ENCODE assay signal across 13 cellular contexts in genomic region chr22:44648085-44648820, GRCh38. TPM values are rescaled to one million over a fixed set of nuclear protein-coding genes. Genes with fewer than 3 reads are reported as not detected.
DNase-seq lines count a peak whose midpoint lies in the region; ATAC-seq and TF ChIP-seq lines count a peak whose summit lies in the region.
"Had no signal": no experiment of that assay in that cellular context is flagged by ENCODE, and none has a peak within 500 bp of the region (broad histone marks: within the 10 kb centered on the region; RNA-seq: fewer than 3 reads in every experiment).

No MANE protein-coding gene starts in this region.

- 81% methylated on average over 6 of the region's 12 CpGs for WGBS in mammary epithelial cell (ENCODE audit: low coverage, missing lambda C conversion rate)
- 73% methylated on average over 12 of the region's 12 CpGs for whole genome bisulfite sequencing in hepatocyte (ENCODE audit: low lambda C conversion rate, missing lambda C conversion rate)

- H3K27ac ChIP-seq in mammary epithelial cell (ENCODE audit: insufficient read depth, low read depth, low read length) (no peak overlapping the region), hepatocyte (peak overlapping the region; percentile 95), rectal smooth muscle tissue (ENCODE audit: low read depth, low read length) (peak overlapping the region; percentile 15)

- H3K4me3 ChIP-seq in mammary epithelial cell (replicated peaks in 1 of 3; ENCODE audit: insufficient read depth in 1 of 3, low read depth in 2 of 3, low read length in 3 of 3) (no peak overlapping the region), hepatocyte (no peak overlapping the region), rectal smooth muscle tissue (ENCODE audit: low read length) (no peak overlapping the region)
- H3K4me3 ChIP-seq: HAP-1 had no signal

- H3K4me1 ChIP-seq in mammary epithelial cell (ENCODE audit: insufficient read depth, low read length) (no peaks in the 10 kb centered on the region), hepatocyte (ENCODE audit: insufficient read depth) (peaks cover 11% of the 10 kb centered on the region), rectal smooth muscle tissue (ENCODE audit: control insufficient read depth, insufficient read depth, low read length) (no peaks in the 10 kb centered on the region)
- H3K4me1 ChIP-seq: HAP-1 had no signal

- DNase-seq in EH (ENCODE audit: low read depth), result peak; percentile 74
- no peak for DNase-seq in mammary epithelial cell
- peak; percentile 57 for DNase-seq in hepatocyte (ENCODE audit: low spot score)
- no peak for DNase-seq in hippocampal formation (lab: John Stamatoyannopoulos, UW)
- DNase-seq in pons (ENCODE audit: low spot score), result no peak
- DNase-seq: activated CD4-positive, CD25-positive, alpha-beta regulatory T cell; activated gamma-delta T cell treated with Interleukin-2 at 50 U/mL for 16 hours; CD4-positive, CD25-positive, alpha-beta regulatory T cell; stimulated activated naive CD4-positive, alpha-beta T cell had no signal

- in situ Hi-C loops in mammary epithelial cell (cut with MboI; ENCODE audit: low sequenced_read_pairs in 2 of 2), result no loop called here

- intact Hi-C loops in mammary epithelial cell (cut with micrococcal nuclease), result no loop called here

- H2AFZ ChIP-seq in mammary epithelial cell (ENCODE audit: low read depth, low read length) (peak overlapping the region; percentile 34), hepatocyte (no peak overlapping the region)

- H3K9me2 ChIP-seq in hepatocyte (replicated peaks; ENCODE audit: insufficient read depth), result no peaks in the 10 kb centered on the region

- H4K20me1 ChIP-seq in mammary epithelial cell (ENCODE audit: insufficient read depth, low read length) (no peaks in the 10 kb centered on the region), hepatocyte (ENCODE audit: insufficient read depth, poor library complexity, severe bottlenecking) (no peaks in the 10 kb centered on the region)

- dilution Hi-C loops in mammary epithelial cell (cut with HindIII; ENCODE audit: low sequenced_read_pairs), result no loop called here

- H3K4me2 ChIP-seq in mammary epithelial cell (ENCODE audit: insufficient read depth, low read depth, low read length) (no peak overlapping the region), hepatocyte (peak overlapping the region; percentile 39)

- no peak for ATAC-seq in GM21825 (IDR thresholded peaks at IDR 0.05; ENCODE audit: unreplicated experiment)
- ATAC-seq in GM18505 (IDR thresholded peaks at IDR 0.05; ENCODE audit: unreplicated experiment), result no peak

- no peak for TF ChIP-seq POLR2A in GM18505 (IDR thresholded peaks at IDR 0.05; ENCODE audit: borderline replicate concordance, extremely low read depth, insufficient read depth, insufficient read length)

- TF ChIP-seq CTCF in mammary epithelial cell (conservative IDR thresholded peaks at IDR 0.05 in 1 of 2, IDR thresholded peaks at IDR 0.05 in 1 of 2; ENCODE audit: extremely low read depth in 1 of 2, insufficient read depth in 1 of 2, low read depth in 1 of 2, low read length in 2 of 2), result no peak
- TF ChIP-seq CTCF in hepatocyte (IDR thresholded peaks at IDR 0.05; ENCODE audit: poor library complexity), result no peak

- CTCF ChIA-PET in mammary epithelial cell (lab: Charles Lee; ENCODE audit: low non-redundant PET), result no interaction called here

- H3K79me2 ChIP-seq in mammary epithelial cell (ENCODE audit: insufficient read depth, low read length) (no peaks in the 10 kb centered on the region), hepatocyte (no peaks in the 10 kb centered on the region)

- BruUV-seq in mammary epithelial cell (replicated peaks; lab: Mats Ljungman, UMichigan), result no TSS peak

- H3K27me3 ChIP-seq in mammary epithelial cell (ENCODE audit: insufficient read depth, low read length) (peaks cover 3% of the 10 kb centered on the region), hepatocyte (no peaks in the 10 kb centered on the region), rectal smooth muscle tissue (ENCODE audit: control insufficient read depth, insufficient read depth, low read length) (no peaks in the 10 kb centered on the region)

- no peaks in the 10 kb centered on the region for H3K9me3 ChIP-seq in mammary epithelial cell (replicated peaks; ENCODE audit: insufficient read depth, low read length)
- H3K9me3 ChIP-seq in hepatocyte (ENCODE audit: low read depth), result no peaks in the 10 kb centered on the region

- H3K9ac ChIP-seq in mammary epithelial cell (ENCODE audit: insufficient read depth, low read length), result no peak overlapping the region
- no peak overlapping the region for H3K9ac ChIP-seq in rectal smooth muscle tissue (ENCODE audit: low read length)

- no peaks in the 10 kb centered on the region for H3K36me3 ChIP-seq in mammary epithelial cell (ENCODE audit: insufficient read depth, low read length)
- no peaks in the 10 kb centered on the region for H3K36me3 ChIP-seq in hepatocyte (replicated peaks; ENCODE audit: insufficient read depth, low read depth)
- no peaks in the 10 kb centered on the region for H3K36me3 ChIP-seq in rectal smooth muscle tissue (ENCODE audit: control insufficient read depth, insufficient read depth, low read length)
- H3K36me3 ChIP-seq: HAP-1 had no signal

RNA-seq across cellular contexts. Expression of gene PRR5, which starts 53.8 kb away (rescaled TPM):
- total RNA-seq in mammary epithelial cell (10 to 100 TPM; 13.0 to 19.9 TPM), hepatocyte (44.2 and 65.1 TPM in 2 replicates)
- polyA plus RNA-seq in mammary epithelial cell (12.9 TPM), hepatocyte (84.9 and 91.2 TPM in 2 replicates)
- polyA minus RNA-seq in mammary epithelial cell, result 9.1 TPM

Comparison
In these comparisons a context has a peak if more than half of its experiments do, and no peak if none do; other contexts are left out.
1. DNase-seq: peak in EH (single experiment) and hepatocyte (single experiment); none in mammary epithelial cell (single experiment), hippocampal formation (0 of 2) and pons (single experiment).